ENCODE assay signal across 10 cellular contexts in genomic region chr4:102828497-102828808, GRCh38. TPM values are rescaled to one million over a fixed set of nuclear protein-coding genes. Genes with fewer than 3 reads are reported as not detected.
DNase-seq lines count a peak whose midpoint lies in the region; ATAC-seq, FAIRE-seq and TF ChIP-seq lines count a peak whose summit lies in the region.
"Had no signal": no experiment of that assay in that cellular context is flagged by ENCODE, and none has a peak within 500 bp of the region (broad histone marks: within the 10 kb centered on the region; RNA-seq: fewer than 3 reads in every experiment).

No MANE protein-coding gene starts in this region.

- WGBS in heart right ventricle, 2 donors, result 1 to 2% methylated on average over 4 of the region's 4 CpGs

- FAIRE-seq in bronchial epithelial cell (lab: Jason Lieb, UNC), result no peak

- H3K27me3 ChIP-seq in heart right ventricle (no peaks in the 10 kb centered on the region), bronchial epithelial cell (ENCODE audit: control insufficient read depth, insufficient read depth, low read length) (no peaks in the 10 kb centered on the region), lower lobe of right lung (ENCODE audit: low read depth) (no peaks in the 10 kb centered on the region), vagina (no peaks in the 10 kb centered on the region)

- H3K4me1 Mint-ChIP-seq in endothelial cell (ENCODE audit: unreplicated experiment), result peaks cover 24% of the 10 kb centered on the region

- TF ChIP-seq POLR2A in vagina (IDR thresholded peaks at IDR 0.05), result no peak

- intact Hi-C loops in heart right ventricle (cut with DNase I) (loop anchor here in 8 of 10 donors (2.0 to 10.0 kb wide), 9 partner anchors 39 to 326 kb away; partner anchors contain the start of genes CISD2 (in 4 of the 8), MANBA (in 3 of the 8), NFKB1 (in 2 of the 8) and SLC9B1 (in 2 of the 8)), left cardiac atrium (cut with DNase I) (no loop called here), lower lobe of right lung (cut with DNase I) (no loop called here), vagina (cut with DNase I) (loop anchor here (5.0 to 10.0 kb wide), 2 partner anchors 64 to 249 kb away; partner anchors contain the start of genes MANBA and SLC9B2)

- H3K4me1 ChIP-seq in heart right ventricle (peaks cover 2 to 54% (median 27%) of the 10 kb centered on the region in 9 donors), lower lobe of right lung (peaks cover 24% of the 10 kb centered on the region), vagina (peaks cover 30% of the 10 kb centered on the region)

- peaks cover 8% of the 10 kb centered on the region for H3K36me3 Mint-ChIP-seq in endothelial cell (ENCODE audit: low read depth, unreplicated experiment)

- ATAC-seq in heart right ventricle (no peak), left cardiac atrium (no peak), lower lobe of right lung (no peak), GM19328 (IDR thresholded peaks at IDR 0.05; ENCODE audit: unreplicated experiment) (no peak)

- H3K36me3 ChIP-seq in heart right ventricle (peaks cover 0 to 15% (median 0%) of the 10 kb centered on the region in 9 donors), bronchial epithelial cell (ENCODE audit: control insufficient read depth, insufficient read depth, low read length) (no peaks in the 10 kb centered on the region), lower lobe of right lung (no peaks in the 10 kb centered on the region), vagina (no peaks in the 10 kb centered on the region)

- DNase-seq in heart right ventricle, result no peak
- DNase-seq in left cardiac atrium, result no peak
- DNase-seq in bronchial epithelial cell (ENCODE audit: low read depth), result no peak
- DNase-seq in lower lobe of right lung, result no peak
- no peak for DNase-seq in vagina (ENCODE audit: extremely low spot score in 2 of 2)
- DNase-seq in endothelial cell (ENCODE audit: low spot score), result no peak
- DNase-seq in T1000 (lab: John Stamatoyannopoulos, UW), result no peak

- H3K4me3 Mint-ChIP-seq in endothelial cell (ENCODE audit: unreplicated experiment), result no peak overlapping the region
- H3K4me3 Mint-ChIP-seq: activated naive CD8-positive, alpha-beta T cell treated with anti-CD3 and anti-CD28 coated beads, Interleukin-2, amount 10 ng/mL, durations not matched to agents 7 days and 5 days; neural crest cell had no signal

- no peak for TF ChIP-seq CTCF in heart right ventricle (IDR thresholded peaks at IDR 0.05)
- no peak for TF ChIP-seq CTCF in bronchial epithelial cell (IDR thresholded peaks at IDR 0.05; ENCODE audit: insufficient read depth, low read length, severe bottlenecking)
- no peak for TF ChIP-seq CTCF in lower lobe of right lung (IDR thresholded peaks at IDR 0.05)
- TF ChIP-seq CTCF in vagina (IDR thresholded peaks at IDR 0.05), result no peak
- no peak for TF ChIP-seq CTCF in endothelial cell (IDR thresholded peaks at IDR 0.05; ENCODE audit: unreplicated experiment)

- no peaks in the 10 kb centered on the region for H3K9me3 Mint-ChIP-seq in endothelial cell (ENCODE audit: unreplicated experiment)
- H3K9me3 Mint-ChIP-seq: activated naive CD8-positive, alpha-beta T cell treated with anti-CD3 and anti-CD28 coated beads, Interleukin-2, amount 10 ng/mL, durations not matched to agents 7 days and 5 days; neural crest cell had no signal

- peaks cover 17% of the 10 kb centered on the region for H3K27me3 Mint-ChIP-seq in endothelial cell (ENCODE audit: unreplicated experiment)
- H3K27me3 Mint-ChIP-seq: activated naive CD8-positive, alpha-beta T cell treated with anti-CD3 and anti-CD28 coated beads, Interleukin-2, amount 10 ng/mL, durations not matched to agents 7 days and 5 days had no signal

- H3K4me3 ChIP-seq in heart right ventricle, result peak overlapping the region; percentile 71 to 94 (median 88)
- H3K4me3 ChIP-seq in bronchial epithelial cell (ENCODE audit: low read depth, low read length), result peak overlapping the region; percentile 90
- peak overlapping the region; percentile 75 for H3K4me3 ChIP-seq in lower lobe of right lung
- peak overlapping the region; percentile 79 to 88 for H3K4me3 ChIP-seq in vagina

- no peaks in the 10 kb centered on the region for H3K9me3 ChIP-seq in heart right ventricle
- no peaks in the 10 kb centered on the region for H3K9me3 ChIP-seq in lower lobe of right lung
- H3K9me3 ChIP-seq in vagina, result no peaks in the 10 kb centered on the region

- no peak overlapping the region for H3K27ac Mint-ChIP-seq in endothelial cell (ENCODE audit: unreplicated experiment)
- H3K27ac Mint-ChIP-seq: activated naive CD8-positive, alpha-beta T cell treated with anti-CD3 and anti-CD28 coated beads, Interleukin-2, amount 10 ng/mL, durations not matched to agents 7 days and 5 days had no signal

- H3K27ac ChIP-seq in heart right ventricle (peak overlapping the region; percentile 97 to 100 (median 100)), lower lobe of right lung (peak overlapping the region; percentile 100), vagina (peak overlapping the region; percentile 100)

RNA-seq across cellular contexts. Expression of gene UBE2D3, which starts 1.1 kb away (rescaled TPM):
- total RNA-seq in heart right ventricle, result 100 to 1,000 TPM; 210 to 297 (median 250) TPM
- polyA plus RNA-seq in heart right ventricle, result 100 to 1,000 TPM in 1 of 2 donors, 10 to 100 TPM in 1; 99.3 to 227 TPM
- total RNA-seq in left cardiac atrium, result 100 to 1,000 TPM; 233 to 294 TPM
- total RNA-seq in bronchial epithelial cell, result 204 and 244 TPM in 2 replicates
- total RNA-seq in lower lobe of right lung, result 289 TPM
- 347 TPM for total RNA-seq in vagina
- 370 TPM for total RNA-seq in endothelial cell (ENCODE audit: unreplicated experiment)

RNA-seq across cellular contexts. Expression of gene CISD2, which starts 40.3 kb away (rescaled TPM):
- total RNA-seq in heart right ventricle (10 to 100 TPM; 12.1 to 22.1 (median 16.9) TPM), left cardiac atrium (10 to 100 TPM; 18.5 to 20.0 TPM), bronchial epithelial cell (24.0 and 54.9 TPM in 2 replicates), lower lobe of right lung (28.5 TPM), vagina (11.3 TPM), endothelial cell (ENCODE audit: unreplicated experiment) (27.2 TPM)
- polyA plus RNA-seq in heart right ventricle, result 10 to 100 TPM; 11.0 to 31.0 TPM

Comparison
In these comparisons a context has a peak if more than half of its experiments do, and no peak if none do; other contexts are left out.
1. intact Hi-C loops: an anchor here in heart right ventricle (2.0 to 10.0 kb wide) and vagina (5.0 to 10.0 kb wide); none called in left cardiac atrium and lower lobe of right lung.